In the genomic region with DNA sequence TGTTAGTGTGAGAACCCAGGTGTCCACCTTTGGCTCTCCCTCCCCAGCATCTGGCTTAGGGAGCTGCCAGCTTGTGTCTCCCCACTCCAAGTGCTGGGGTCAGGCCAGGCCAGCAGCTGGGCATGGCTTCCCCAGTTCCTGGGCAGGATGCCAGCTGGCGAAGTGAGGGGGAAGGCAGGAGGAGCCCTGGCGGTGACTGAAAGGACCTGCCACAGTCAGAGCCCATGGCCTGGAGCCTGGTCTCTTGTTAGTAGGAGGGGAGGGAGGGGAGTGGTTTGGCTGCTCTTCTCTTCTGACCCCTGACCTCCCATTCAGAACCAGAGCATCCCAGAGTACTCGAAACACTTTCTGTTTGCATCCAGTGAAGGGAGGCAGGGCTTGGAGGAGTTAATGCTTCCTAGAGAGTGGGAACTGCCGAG, we compare ENCODE assay signal across 8 cellular contexts. TPM values are rescaled to one million over a fixed set of nuclear protein-coding genes. Genes with fewer than 3 reads are reported as not detected.
DNase-seq lines count a peak whose midpoint lies in the region; ATAC-seq and TF ChIP-seq lines count a peak whose summit lies in the region.

No MANE protein-coding gene starts in this region.

- intact Hi-C loops in activated CD4-positive, alpha-beta T cell treated with anti-CD3 and anti-CD28 coated beads for 36 hours (cut with DNase I, micrococcal nuclease), result no loop called here
- intact Hi-C loops in mucosa of descending colon (cut with DNase I, micrococcal nuclease), result no loop called here
- intact Hi-C loops in tibial artery (cut with DNase I; ENCODE audit: low total_unique reads), result no loop called here

- H3K4me3 ChIP-seq in esophagus (ENCODE audit: low read depth in 1 of 2, low read length in 2 of 2), result peak overlapping the region in 1 of 2 donors; percentile 95
- H3K4me3 ChIP-seq in mucosa of descending colon, result no peak overlapping the region
- no peak overlapping the region for H3K4me3 ChIP-seq in tibial artery

- TF ChIP-seq CTCF in mucosa of descending colon (IDR thresholded peaks at IDR 0.05), result peak; percentile 30
- TF ChIP-seq CTCF in tibial artery (IDR thresholded peaks at IDR 0.05), result peak; percentile 51 to 55
- TF ChIP-seq CTCF in GM13976 (IDR thresholded peaks at IDR 0.05; ENCODE audit: borderline replicate concordance, control extremely low read depth, extremely low read depth, insufficient read depth, missing control alignments), result no peak

- no peaks in the 10 kb centered on the region for H3K27me3 Mint-ChIP-seq in activated CD4-positive, alpha-beta T cell treated with anti-CD3 and anti-CD28 coated beads for 36 hours

- H3K27me3 ChIP-seq in esophagus (ENCODE audit: control insufficient read depth in 1 of 2, insufficient read depth in 2 of 2, low read length in 2 of 2) (no peaks in the 10 kb centered on the region), tibial artery (peaks cover 0 to 8% of the 10 kb centered on the region in 2 donors)

- H3K36me3 Mint-ChIP-seq in activated CD4-positive, alpha-beta T cell treated with anti-CD3 and anti-CD28 coated beads for 36 hours (ENCODE audit: low read depth), result peaks cover 43% of the 10 kb centered on the region

- H3K36me3 ChIP-seq in esophagus (ENCODE audit: control insufficient read depth in 2 of 2, insufficient read depth in 2 of 2, low read length in 1 of 2), result peaks cover 4 to 12% of the 10 kb centered on the region in 2 donors
- no peaks in the 10 kb centered on the region for H3K36me3 ChIP-seq in mucosa of descending colon (ENCODE audit: low read depth)
- peaks cover 2 to 26% (median 22%) of the 10 kb centered on the region in 3 donors for H3K36me3 ChIP-seq in tibial artery

- CTCF ChIA-PET in activated CD4-positive, alpha-beta T cell treated with anti-CD3 and anti-CD28 coated beads for 36 hours (lab: Charles Lee), result interaction anchor here (0.8 to 1.4 kb wide), 4 partner anchors 8 to 101 kb away, joined by 3 to 6 read pairs (median 4); no protein-coding TSS in a partner anchor

- no peak overlapping the region for H3K4me3 Mint-ChIP-seq in activated CD4-positive, alpha-beta T cell treated with anti-CD3 and anti-CD28 coated beads for 36 hours

- peak; percentile 71 for DNase-seq in activated CD4-positive, alpha-beta T cell treated with anti-CD3 and anti-CD28 coated beads for 36 hours
- no peak for DNase-seq in activated CD4-positive, alpha-beta T cell treated with anti-CD3 and anti-CD28 coated beads, Interleukin-2, amount 50 U/mL, for 4 hours
- DNase-seq in NCI-H2227 treated with DMSO at 0.1 percent for 48 hours (lab: John Stamatoyannopoulos, UW), result peak; percentile 66
- peak; percentile 29 for DNase-seq in activated CD8-positive, alpha-beta memory T cell treated with anti-CD3 and anti-CD28 coated beads, Interleukin-2, amount 50 U/mL, for 4 hours
- DNase-seq in mucosa of descending colon, result peak; percentile 95 to 98 (median 97)
- DNase-seq in tibial artery, result peak; percentile 97 to 99
- DNase-seq in GM13976 (ENCODE audit: low spot score), result no peak

- H3K27ac Mint-ChIP-seq in activated CD4-positive, alpha-beta T cell treated with anti-CD3 and anti-CD28 coated beads for 36 hours, result no peak overlapping the region

- no peaks in the 10 kb centered on the region for H3K9me3 ChIP-seq in esophagus (ENCODE audit: control insufficient read depth in 2 of 2, insufficient read depth in 1 of 2, low read depth in 1 of 2, low read length in 1 of 2)
- H3K9me3 ChIP-seq in mucosa of descending colon, result no peaks in the 10 kb centered on the region
- H3K9me3 ChIP-seq in tibial artery, result no peaks in the 10 kb centered on the region

- H3K27ac ChIP-seq in esophagus (ENCODE audit: low read depth in 2 of 2, low read length in 1 of 2), result peak overlapping the region; percentile 95 to 96
- peak overlapping the region; percentile 80 to 82 for H3K27ac ChIP-seq in tibial artery

- H3K9me3 Mint-ChIP-seq in activated CD4-positive, alpha-beta T cell treated with anti-CD3 and anti-CD28 coated beads for 36 hours (ENCODE audit: low read depth), result no peaks in the 10 kb centered on the region

- WGBS in esophagus, 2 donors, result 9 to 12% methylated on average over 4 of the region's 4 CpGs

- POLR2A ChIA-PET in activated CD4-positive, alpha-beta T cell treated with anti-CD3 and anti-CD28 coated beads for 36 hours (lab: Charles Lee), result no interaction called here

- no peak for ATAC-seq in activated CD4-positive, alpha-beta T cell treated with anti-CD3 and anti-CD28 coated beads for 36 hours
- peak; percentile 61 for ATAC-seq in mucosa of descending colon

- in situ Hi-C loops in GM13976 (cut with MboI; ENCODE audit: low sequenced_read_pairs, unreplicated experiment), result no loop called here

- H3K4me1 ChIP-seq in esophagus (ENCODE audit: control insufficient read depth in 2 of 2, insufficient read depth in 2 of 2, low read length in 1 of 2) (peaks cover 9 to 14% of the 10 kb centered on the region in 2 donors), mucosa of descending colon (ENCODE audit: low read depth) (peaks cover 35% of the 10 kb centered on the region), tibial artery (peaks cover 15 to 48% (median 43%) of the 10 kb centered on the region in 4 donors)

- H3K4me1 Mint-ChIP-seq in activated CD4-positive, alpha-beta T cell treated with anti-CD3 and anti-CD28 coated beads for 36 hours, result peaks cover 3% of the 10 kb centered on the region

RNA-seq across cellular contexts. Expression of a gene that starts 0.6 kb away (rescaled TPM):
- 100 to 1,000 TPM; 145 to 161 TPM for total RNA-seq in activated CD4-positive, alpha-beta T cell treated with anti-CD3 and anti-CD28 coated beads for 36 hours
- 10 to 100 TPM; 37.2 to 78.7 TPM for polyA plus RNA-seq in esophagus
- 100 to 1,000 TPM in 1 of 3 donors, 10 to 100 TPM in 2; 52.7 to 151 (median 56.5) TPM for total RNA-seq in mucosa of descending colon

RNA-seq across cellular contexts. Expression of a gene that starts 26.9 kb away (rescaled TPM):
- total RNA-seq in activated CD4-positive, alpha-beta T cell treated with anti-CD3 and anti-CD28 coated beads for 36 hours, result 1 to 10 TPM; 3.8 to 5.6 TPM
- polyA plus RNA-seq in esophagus, result 1 to 10 TPM; 3.5 to 4.3 TPM
- total RNA-seq in mucosa of descending colon, result 1 to 10 TPM; 1.4 to 3.0 (median 2.4) TPM

RNA-seq across cellular contexts. Expression of a gene that starts 31.4 kb away (rescaled TPM):
- 10 to 100 TPM; 12.5 to 12.6 TPM for total RNA-seq in activated CD4-positive, alpha-beta T cell treated with anti-CD3 and anti-CD28 coated beads for 36 hours
- 1 to 10 TPM; 4.7 to 6.3 TPM for polyA plus RNA-seq in esophagus
- total RNA-seq in mucosa of descending colon, result 10 to 100 TPM; 11.5 to 17.0 (median 12.2) TPM

RNA-seq across cellular contexts. Expression of a gene that starts 31.8 kb away (rescaled TPM):
- 10 to 100 TPM; 64.7 to 79.8 TPM for total RNA-seq in activated CD4-positive, alpha-beta T cell treated with anti-CD3 and anti-CD28 coated beads for 36 hours
- 100 to 1,000 TPM; 108 to 122 TPM for polyA plus RNA-seq in esophagus
- 10 to 100 TPM; 51.2 to 73.5 (median 58.2) TPM for total RNA-seq in mucosa of descending colon

RNA-seq across cellular contexts. Expression of a gene that starts 34.3 kb away (rescaled TPM):
- 1 to 10 TPM; 3.5 to 5.6 TPM for total RNA-seq in activated CD4-positive, alpha-beta T cell treated with anti-CD3 and anti-CD28 coated beads for 36 hours
- polyA plus RNA-seq in esophagus, result 1 to 10 TPM; 8.7 to 9.7 TPM
- 1 to 10 TPM; 3.5 to 8.5 (median 6.9) TPM for total RNA-seq in mucosa of descending colon

Comparison
In these comparisons a context has a peak if more than half of its experiments do, and no peak if none do; other contexts are left out.
1. DNase-seq: peak in activated CD4-positive, alpha-beta T cell treated with anti-CD3 and anti-CD28 coated beads for 36 hours (single experiment), NCI-H2227 treated with DMSO at 0.1 percent for 48 hours (single experiment), activated CD8-positive, alpha-beta memory T cell treated with anti-CD3 and anti-CD28 coated beads, Interleukin-2, amount 50 U/mL, for 4 hours (single experiment), mucosa of descending colon (3 of 3) and tibial artery (2 of 2); none in activated CD4-positive, alpha-beta T cell treated with anti-CD3 and anti-CD28 coated beads, Interleukin-2, amount 50 U/mL, for 4 hours (0 of 2) and GM13976 (single experiment).